Comparison of ENCODE assay signal across 11 cellular contexts in genomic region chr1:115596080-115596795, GRCh38. TPM values are rescaled to one million over a fixed set of nuclear protein-coding genes. Genes with fewer than 3 reads are reported as not detected.
DNase-seq lines count a peak whose midpoint lies in the region; ATAC-seq and TF ChIP-seq lines count a peak whose summit lies in the region.
"Had no signal": no experiment of that assay in that cellular context is flagged by ENCODE, and none has a peak within 500 bp of the region (broad histone marks: within the 10 kb centered on the region; RNA-seq: fewer than 3 reads in every experiment).

No MANE protein-coding gene starts in this region.

- dilution Hi-C loops in mammary epithelial cell (cut with HindIII; ENCODE audit: low sequenced_read_pairs): no loop called here

- no peaks in the 10 kb centered on the region for H3K79me2 ChIP-seq in PC-9 (ENCODE audit: low read depth)
- H3K79me2 ChIP-seq in mammary epithelial cell (ENCODE audit: insufficient read depth, low read length): no peaks in the 10 kb centered on the region

- ATAC-seq in stimulated activated naive CD8-positive, alpha-beta T cell treated with anti-CD3 and anti-CD28 coated beads, Interleukin-15, Interleukin-2, amounts not matched to agents 100 U/mL and 50 U/mL, for 24 hours: no peak
- ATAC-seq in HG03354 (IDR thresholded peaks at IDR 0.05; ENCODE audit: poor library complexity, severe bottlenecking, unreplicated experiment): no peak

- H3K4me1 ChIP-seq in PC-9 (replicated peaks; ENCODE audit: insufficient read depth) (peaks cover 25% of the 10 kb centered on the region), mammary epithelial cell (ENCODE audit: insufficient read depth, low read length) (peaks cover 3% of the 10 kb centered on the region)
- H3K4me1 ChIP-seq: body of pancreas, right lobe of liver had no signal

- H3K27ac ChIP-seq in PC-9: no peak overlapping the region
- no peak overlapping the region for H3K27ac ChIP-seq in mammary epithelial cell (ENCODE audit: insufficient read depth, low read depth, low read length)
- H3K27ac ChIP-seq: body of pancreas, right lobe of liver, suprapubic skin had no signal

- H2AFZ ChIP-seq in PC-9 (no peak overlapping the region), mammary epithelial cell (ENCODE audit: low read depth, low read length) (no peak overlapping the region)

- peak; percentile 63; the same call in 1 of the 2 replicates for TF ChIP-seq CTCF in PC-9 (conservative IDR thresholded peaks at IDR 0.05)
- TF ChIP-seq CTCF in choroid plexus epithelial cell (conservative IDR thresholded peaks at IDR 0.05; ENCODE audit: low read depth, low read length): no peak
- TF ChIP-seq CTCF in mammary epithelial cell (conservative IDR thresholded peaks at IDR 0.05 in 1 of 2, IDR thresholded peaks at IDR 0.05 in 1 of 2; ENCODE audit: extremely low read depth in 1 of 2, insufficient read depth in 1 of 2, low read depth in 1 of 2, low read length in 2 of 2): no peak

- H4K20me1 ChIP-seq in PC-9 (ENCODE audit: insufficient read depth) (no peaks in the 10 kb centered on the region), mammary epithelial cell (ENCODE audit: insufficient read depth, low read length) (no peaks in the 10 kb centered on the region)

- H3K4me3 ChIP-seq in PC-9 (no peak overlapping the region), choroid plexus epithelial cell (ENCODE audit: low read depth, low read length) (no peak overlapping the region), skeletal muscle cell (ENCODE audit: low read depth, low read length) (no peak overlapping the region), mammary epithelial cell (replicated peaks in 1 of 3; ENCODE audit: insufficient read depth in 1 of 3, low read depth in 2 of 3, low read length in 3 of 3) (no peak overlapping the region)
- H3K4me3 ChIP-seq: body of pancreas, right lobe of liver, suprapubic skin had no signal

- POLR2A ChIA-PET in PC-9 (lab: Charles Lee; ENCODE audit: unreplicated experiment): interaction anchor here (0.7 kb wide), 1 partner anchor 11 kb away, joined by 3 read pairs; no protein-coding TSS in a partner anchor

- intact Hi-C loops in PC-9 (cut with micrococcal nuclease; ENCODE audit: unreplicated experiment) (loop anchor here (1.0 to 10.0 kb wide), 3 partner anchors 126 to 1251 kb away; no protein-coding TSS in a partner anchor), mammary epithelial cell (cut with micrococcal nuclease) (loop anchor here (1.0 to 5.0 kb wide), 3 partner anchors 264 to 554 kb away; no protein-coding TSS in a partner anchor)

- H3K9ac ChIP-seq in mammary epithelial cell (ENCODE audit: insufficient read depth, low read length): no peak overlapping the region

- H3K4me2 ChIP-seq in PC-9 (no peak overlapping the region), mammary epithelial cell (ENCODE audit: insufficient read depth, low read depth, low read length) (no peak overlapping the region)

- H3K9me2 ChIP-seq in PC-9 (ENCODE audit: insufficient read depth): no peaks in the 10 kb centered on the region

- in situ Hi-C loops in mammary epithelial cell (cut with MboI; ENCODE audit: low sequenced_read_pairs in 2 of 2): loop anchor here in 1 of 2 donors (5.0 kb wide), 3 partner anchors 49 to 459 kb away; no protein-coding TSS in a partner anchor

- H3K27me3 ChIP-seq in PC-9 (ENCODE audit: insufficient read depth, low read depth) (no peaks in the 10 kb centered on the region), mammary epithelial cell (ENCODE audit: insufficient read depth, low read length) (no peaks in the 10 kb centered on the region)
- H3K27me3 ChIP-seq: body of pancreas, right lobe of liver, suprapubic skin had no signal

- BruUV-seq in PC-9 (replicated peaks; lab: Mats Ljungman, UMichigan) (no TSS peak), mammary epithelial cell (replicated peaks; lab: Mats Ljungman, UMichigan) (no TSS peak)

- WGBS in mammary epithelial cell (ENCODE audit: low coverage, missing lambda C conversion rate): 40% methylated on average over 6 of the region's 7 CpGs

- H3K36me3 ChIP-seq in PC-9 (ENCODE audit: low read depth): no peaks in the 10 kb centered on the region
- no peaks in the 10 kb centered on the region for H3K36me3 ChIP-seq in mammary epithelial cell (ENCODE audit: insufficient read depth, low read length)
- H3K36me3 ChIP-seq: right lobe of liver, suprapubic skin had no signal

- DNase-seq in EH (ENCODE audit: low read depth) (peak; percentile 63), PC-9 (peak in 1 of 2 experiments; percentile 44), choroid plexus epithelial cell (ENCODE audit: low read depth) (peak; percentile 44), skeletal muscle cell (ENCODE audit: low read depth) (peak; percentile 41), mammary epithelial cell (no peak)
- DNase-seq in stimulated activated naive CD8-positive, alpha-beta T cell treated with anti-CD3 and anti-CD28 coated beads, Interleukin-15, Interleukin-2, amounts not matched to agents 100 U/mL and 50 U/mL, for 24 hours: no peak
- DNase-seq: SHP77 treated with DMSO at 0.1 percent for 48 hours had no signal

- H3K9me3 ChIP-seq in PC-9 (ENCODE audit: insufficient read depth, low read depth) (peaks cover 13% of the 10 kb centered on the region; the same call in 1 of the 2 replicates), mammary epithelial cell (replicated peaks; ENCODE audit: insufficient read depth, low read length) (no peaks in the 10 kb centered on the region)
- H3K9me3 ChIP-seq: body of pancreas, right lobe of liver, suprapubic skin had no signal

- CTCF ChIA-PET in PC-9 (lab: Charles Lee): interaction anchor here (0.7 to 1.6 kb wide), 5 partner anchors 127 to 543 kb away, joined by 3 to 9 read pairs (median 4); no protein-coding TSS in a partner anchor
- CTCF ChIA-PET in mammary epithelial cell (lab: Charles Lee; ENCODE audit: low non-redundant PET): interaction anchor here (0.6 to 1.2 kb wide), 4 partner anchors 125 to 456 kb away, joined by 3 to 6 read pairs (median 4); no protein-coding TSS in a partner anchor

- no peaks in the 10 kb centered on the region for H3F3A ChIP-seq in PC-9 (ENCODE audit: insufficient read depth, low read depth)

RNA-seq across cellular contexts. Expression of gene VANGL1, which starts 45.5 kb away (rescaled TPM):
- total RNA-seq in PC-9 (2021) (33.4 and 43.0 TPM in 2 replicates), mammary epithelial cell (10 to 100 TPM; 20.7 to 24.2 TPM)
- 16.6 TPM for polyA plus RNA-seq in mammary epithelial cell
- polyA minus RNA-seq in mammary epithelial cell: 22.5 TPM

Comparison
In these comparisons a context has a peak if more than half of its experiments do, and no peak if none do; other contexts are left out.
1. DNase-seq: peak in EH (single experiment), choroid plexus epithelial cell (single experiment) and skeletal muscle cell (single experiment); none in stimulated activated naive CD8-positive, alpha-beta T cell treated with anti-CD3 and anti-CD28 coated beads, Interleukin-15, Interleukin-2, amounts not matched to agents 100 U/mL and 50 U/mL, for 24 hours (single experiment) and mammary epithelial cell (single experiment).